24 cellular contexts compared by ENCODE assay signal in genomic region chr6:48472121-48472520, GRCh38.
"Had no signal": no experiment of that assay in that cellular context is flagged by ENCODE, and none has a peak within 500 bp of the region (broad histone marks: within the 10 kb centered on the region; RNA-seq: fewer than 3 reads in every experiment).

No MANE protein-coding gene starts in this region.

- H3K27ac Mint-ChIP-seq: dendritic cell treated with granulocyte-macrophage colony-stimulating factor and Interleukin-4, amounts not matched to agents 40 ng/mL and 50 ng/mL, for 4 days; effector memory CD8-positive, alpha-beta T cell; memory B cell; natural killer cell treated with Interleukin-12 subunit alpha and Interleukin-12 subunit beta and Interleukin-15 and Interleukin-18, amount 100 ng/mL, for 72 hours; neural progenitor cell; stimulated activated naive B cell treated with anti-CD40 and anti-IgM and Interleukin-4, amounts not matched to agents 10 μg/mL and 1 μg/mL and 100 μg/mL, for 72 hours; stimulated activated naive CD8-positive, alpha-beta T cell treated with anti-CD3 and anti-CD28 coated beads, Interleukin-15, amount 100 ng/mL, for 72 hours had no signal

- H3K36me3 Mint-ChIP-seq: memory B cell; natural killer cell treated with Interleukin-12 subunit alpha and Interleukin-12 subunit beta and Interleukin-15 and Interleukin-18, amount 100 ng/mL, for 72 hours; neural progenitor cell; stimulated activated naive B cell treated with anti-CD40 and anti-IgM and Interleukin-4, amounts not matched to agents 10 μg/mL and 1 μg/mL and 100 μg/mL, for 72 hours had no signal

- H3K27me3 Mint-ChIP-seq: dendritic cell treated with granulocyte-macrophage colony-stimulating factor and Interleukin-4, amounts not matched to agents 40 ng/mL and 50 ng/mL, for 4 days; effector memory CD8-positive, alpha-beta T cell; memory B cell; natural killer cell treated with Interleukin-12 subunit alpha and Interleukin-12 subunit beta and Interleukin-15 and Interleukin-18, amount 100 ng/mL, for 72 hours; stimulated activated naive B cell treated with anti-CD40 and anti-IgM and Interleukin-4, amounts not matched to agents 10 μg/mL and 1 μg/mL and 100 μg/mL, for 72 hours; stimulated activated naive CD8-positive, alpha-beta T cell treated with anti-CD3 and anti-CD28 coated beads, Interleukin-15, amount 100 ng/mL, for 72 hours had no signal

- FAIRE-seq: colon, keratinocyte had no signal

- H3K9ac ChIP-seq: neural progenitor cell had no signal

- H3K4me2 ChIP-seq: neural progenitor cell had no signal

- H3K9me3 Mint-ChIP-seq: dendritic cell treated with granulocyte-macrophage colony-stimulating factor and Interleukin-4, amounts not matched to agents 40 ng/mL and 50 ng/mL, for 4 days; neural progenitor cell had no signal

- H3K9me3 ChIP-seq: esophagus squamous epithelium, gastrocnemius medialis, left ventricle myocardium inferior, lower lobe of right lung, ovary, testis, tibial nerve, upper lobe of right lung, vagina had no signal

- H3K27me3 ChIP-seq: esophagus squamous epithelium, gastrocnemius medialis, heart right ventricle, neural progenitor cell, ovary, testis, tibial nerve, upper lobe of right lung, vagina had no signal

- DNase-seq: effector memory CD8-positive, alpha-beta T cell; esophagus squamous epithelium; gastrocnemius medialis; heart right ventricle; left ventricle myocardium inferior; lower lobe of right lung; midbrain; nucleus accumbens; ovary; right cardiac atrium; stimulated activated CD4-positive, alpha-beta T cell treated with anti-CD3 and anti-CD28 coated beads, Interleukin-4, amount 100 ng/mL, for 24 hours; stimulated activated naive B cell treated with anti-CD40 and anti-IgM and Interleukin-4, amounts not matched to agents 10 μg/mL and 1 μg/mL and 100 μg/mL, for 72 hours; stimulated activated naive CD8-positive, alpha-beta T cell treated with anti-CD3 and anti-CD28 coated beads, Interleukin-15, amount 100 ng/mL, for 72 hours; testis; upper lobe of right lung had no signal

- H3K36me3 ChIP-seq: esophagus squamous epithelium, gastrocnemius medialis, heart right ventricle, left ventricle myocardium inferior, lower lobe of right lung, neural progenitor cell, ovary, tibial nerve, upper lobe of right lung, vagina had no signal

- H3K27ac ChIP-seq: epithelial cell of prostate, esophagus squamous epithelium, gastrocnemius medialis, heart right ventricle, left ventricle myocardium inferior, lower lobe of right lung, neural progenitor cell, ovary, testis, tibial nerve, upper lobe of right lung, vagina had no signal

- H3K4me3 Mint-ChIP-seq: dendritic cell treated with granulocyte-macrophage colony-stimulating factor and Interleukin-4, amounts not matched to agents 40 ng/mL and 50 ng/mL, for 4 days; effector memory CD8-positive, alpha-beta T cell; memory B cell; natural killer cell treated with Interleukin-12 subunit alpha and Interleukin-12 subunit beta and Interleukin-15 and Interleukin-18, amount 100 ng/mL, for 72 hours; neural progenitor cell; stimulated activated naive B cell treated with anti-CD40 and anti-IgM and Interleukin-4, amounts not matched to agents 10 μg/mL and 1 μg/mL and 100 μg/mL, for 72 hours; stimulated activated naive CD8-positive, alpha-beta T cell treated with anti-CD3 and anti-CD28 coated beads, Interleukin-15, amount 100 ng/mL, for 72 hours had no signal

- H3K4me3 ChIP-seq: esophagus squamous epithelium, gastrocnemius medialis, heart right ventricle, left ventricle myocardium inferior, lower lobe of right lung, neural progenitor cell, ovary, testis, tibial nerve, upper lobe of right lung, vagina had no signal

- H3K4me1 Mint-ChIP-seq: memory B cell; stimulated activated naive B cell treated with anti-CD40 and anti-IgM and Interleukin-4, amounts not matched to agents 10 μg/mL and 1 μg/mL and 100 μg/mL, for 72 hours; stimulated activated naive CD8-positive, alpha-beta T cell treated with anti-CD3 and anti-CD28 coated beads, Interleukin-15, amount 100 ng/mL, for 72 hours had no signal

- H3K4me1 ChIP-seq: gastrocnemius medialis, heart right ventricle, left ventricle myocardium inferior, lower lobe of right lung, neural progenitor cell, testis, tibial nerve, upper lobe of right lung, vagina had no signal
